ENCODE assay signal across 3 cellular contexts in genomic region chr9:105747325-105747724, GRCh38. TPM values are rescaled to one million over a fixed set of nuclear protein-coding genes. Genes with fewer than 3 reads are reported as not detected.
DNase-seq lines count a peak whose midpoint lies in the region; ATAC-seq, FAIRE-seq and TF ChIP-seq lines count a peak whose summit lies in the region.
"Not testable (repeated sequence)": the region's sequence is repeated elsewhere in the genome, so short reads cannot be mapped to it uniquely, and the experiment has no call there.

No MANE protein-coding gene starts in this region.

- not testable (repeated sequence) for H4K20me1 ChIP-seq in K562 (replicated peaks; ENCODE audit: control insufficient read depth, insufficient read depth, low read length)

- H3K27ac Mint-ChIP-seq in progenitor cell of endocrine pancreas, result peak overlapping the region; percentile 70

- H3K4me3 Mint-ChIP-seq in progenitor cell of endocrine pancreas (ENCODE audit: low read depth), result not testable (repeated sequence)

- not testable (repeated sequence) for H3K9ac ChIP-seq in K562 (ENCODE audit: insufficient read depth in 1 of 2, low read depth in 2 of 2, low read length in 2 of 2)

- not testable (repeated sequence) for TF ChIP-seq POLR2A in A549 (IDR thresholded peaks at IDR 0.05; ENCODE audit: low read length); K562 (conservative IDR thresholded peaks at IDR 0.05)

- H3K4me3 ChIP-seq in A549, K562: not testable (repeated sequence)

- not testable (repeated sequence) for H3K9me3 ChIP-seq in A549; K562 (replicated peaks; ENCODE audit: control insufficient read depth, insufficient read depth, low read depth, low read length)

- H3K4me2 ChIP-seq in A549; K562 (ENCODE audit: insufficient read depth, low read length): not testable (repeated sequence)

- DNase-seq in A549 (ENCODE audit: low read depth in 1 of 2, low spot score in 1 of 2); K562 (ENCODE audit: extremely low read depth in 1 of 4, low spot score in 3 of 4); progenitor cell of endocrine pancreas (ENCODE audit: low spot score, unreplicated experiment): not testable (repeated sequence)

- H3K9me3 Mint-ChIP-seq in progenitor cell of endocrine pancreas (ENCODE audit: low read depth), result not testable (repeated sequence)

- not testable (repeated sequence) for H3K9me1 ChIP-seq in K562 (ENCODE audit: control insufficient read depth, insufficient read depth, low read length)

- not testable (repeated sequence) for TF ChIP-seq EP300 in A549 (IDR thresholded peaks at IDR 0.05); K562 (IDR thresholded peaks at IDR 0.05; ENCODE audit: low read length)

- not testable (repeated sequence) for ATAC-seq in A549, K562

- POLR2A ChIA-PET in A549 (lab: Yijun Ruan, JAX); K562 (lab: Yijun Ruan, JAX): not testable (repeated sequence)

- TF ChIP-seq CTCF in A549 (IDR thresholded peaks at IDR 0.05); K562 (IDR thresholded peaks at IDR 0.05 in 2 of 3, conservative IDR thresholded peaks at IDR 0.05 in 1 of 3; ENCODE audit: insufficient read depth in 2 of 3, low read depth in 1 of 3, low read length in 3 of 3); progenitor cell of endocrine pancreas (IDR thresholded peaks at IDR 0.05; ENCODE audit: unreplicated experiment): not testable (repeated sequence)

- H3K36me3 Mint-ChIP-seq in progenitor cell of endocrine pancreas (ENCODE audit: insufficient read depth), result peaks cover 23% of the 10 kb centered on the region

- WGBS in A549 (ENCODE audit: missing lambda C conversion rate), result 64% methylated on average over 3 of the region's 3 CpGs
- no CpG with 5 or more reads among the region's 3 CpGs for WGBS in K562 (ENCODE audit: insufficient coverage, low coverage, missing lambda C conversion rate)

- not testable (repeated sequence) for H2AFZ ChIP-seq in K562 (ENCODE audit: low read depth, low read length)

- not testable (repeated sequence) for TF ChIP-seq RAD21 in A549 (conservative IDR thresholded peaks at IDR 0.05 in 1 of 2, IDR thresholded peaks at IDR 0.05 in 1 of 2); K562 (CRISPR knock-in tag; conservative IDR thresholded peaks at IDR 0.05 in 1 of 2, IDR thresholded peaks at IDR 0.05 in 1 of 2)

- H3K4me1 ChIP-seq in A549; K562 (replicated peaks in 1 of 2; ENCODE audit: control insufficient read depth in 2 of 2, insufficient read depth in 2 of 2, low read length in 2 of 2): not testable (repeated sequence)

- H3K27me3 Mint-ChIP-seq in progenitor cell of endocrine pancreas, result not testable (repeated sequence)

- intact Hi-C loops in K562 (cut with micrococcal nuclease), result not testable (repeated sequence)

- BruUV-seq in K562 (replicated peaks; lab: Mats Ljungman, UMichigan), result not testable (repeated sequence)

- not testable (repeated sequence) for FAIRE-seq in A549 (lab: Jason Lieb, UNC); K562 (lab: Jason Lieb, UNC)

- not testable (repeated sequence) for H3K79me2 ChIP-seq in K562 (ENCODE audit: control insufficient read depth, insufficient read depth, low read length)

- in situ Hi-C loops in K562 (cut with MboI), result not testable (repeated sequence)

- not testable (repeated sequence) for H3K27ac ChIP-seq in A549; K562 (ENCODE audit: extremely low read depth, low read depth, low read length)

- H3K4me1 Mint-ChIP-seq in progenitor cell of endocrine pancreas (ENCODE audit: low read depth), result not testable (repeated sequence)

- CTCF ChIA-PET in A549 (lab: Yijun Ruan, JAX); K562 (lab: Yijun Ruan, JAX; ENCODE audit: low intra/inter-chr PET ratio): not testable (repeated sequence)

- H3K36me3 ChIP-seq in K562 (ENCODE audit: control insufficient read depth, insufficient read depth, low read length), result peaks cover 37% of the 10 kb centered on the region

- not testable (repeated sequence) for H3K27me3 ChIP-seq in K562 (ENCODE audit: control insufficient read depth in 2 of 2, insufficient read depth in 2 of 2, low read length in 2 of 2)

TF ChIP-seq in A549, 52 proteins besides CTCF, POLR2A, EP300 and RAD21:
- TF ChIP-seq MAFK (IDR thresholded peaks at IDR 0.05; ENCODE audit: partially characterized antibody), result peak; percentile 61

TF ChIP-seq in K562, 482 proteins besides CTCF, POLR2A, EP300 and RAD21:
- TF ChIP-seq ZNF316 (IDR thresholded peaks at IDR 0.05) (peak; percentile 88), C11orf30 (IDR thresholded peaks at IDR 0.05; ENCODE audit: low read depth) (peak; percentile 46)
TF ChIP-seq in K562: peak in this region for 2; not testable (repeated sequence) for 480.

RNA-seq across cellular contexts. Expression of gene TMEM38B, which starts 53.0 kb away (rescaled TPM):
- 22.2 and 23.3 TPM in 2 replicates for polyA plus RNA-seq in A549 (2011; rRNA removed)
- polyA plus RNA-seq in A549 (2012; cell fraction: cytosol; rRNA removed), result 9.0 and 9.3 TPM in 2 replicates
- polyA plus RNA-seq in A549 (2012; cell fraction: nucleus; rRNA removed), result 2.2 and 4.9 TPM in 2 replicates
- polyA plus RNA-seq in A549 (2017; fragmentation: RNase III; extraction: RNeasy Plus Mini Kit Qiagen cat#74134 plus additional on column Dnase treatment), result 13.1 to 15.3 TPM (median 14.7 TPM) in 3 replicates
- 13.1 and 13.2 TPM in 2 replicates for polyA minus RNA-seq in A549 (2011; rRNA and poly(A)+ RNA removed)
- 41.8 and 56.7 TPM in 2 replicates for total RNA-seq in K562 (2011; cell fraction: chromatin; rRNA removed; ENCODE audit: low replicate concordance)
- 52.4 and 57.4 TPM in 2 replicates for total RNA-seq in K562 (2011; cell fraction: nucleolus; rRNA removed)
- 60.9 and 68.8 TPM in 2 replicates for total RNA-seq in K562 (2011; cell fraction: nucleoplasm; rRNA removed)
- total RNA-seq in K562 (2014; rRNA removed), result 37.1 and 38.5 TPM in 2 replicates
- total RNA-seq in K562 (2014; rRNA removed; fragmentation: Illumina TruSeq; extraction: Trizol), result 37.0 and 39.7 TPM in 2 replicates
- 22.3 and 26.0 TPM in 2 replicates for total RNA-seq in K562 (2015; rRNA removed; fragmentation: Illumina TruSeq; extraction: Trizol)
- 46.3 and 52.9 TPM in 2 replicates for total RNA-seq in K562 (2021)
- polyA plus RNA-seq in K562 (2011; rRNA removed), result 42.1 and 54.9 TPM in 2 replicates
- polyA plus RNA-seq in K562 (2011; cell fraction: cytosol; rRNA removed), result 27.6 and 38.7 TPM in 2 replicates
- polyA plus RNA-seq in K562 (2011; cell fraction: nucleus; rRNA removed), result 13.4 and 15.0 TPM in 2 replicates
- polyA plus RNA-seq in K562 (2012), result 22.3 and 31.3 TPM in 2 replicates
- polyA plus RNA-seq in K562 (2014; fragmentation: Illumina TruSeq; extraction: Trizol), result 26.6 and 34.6 TPM in 2 replicates
- polyA plus RNA-seq in K562 (2014; fragmentation: Nextera tagmentation; extraction: Ambion mirVana), result 10 to 100 TPM; 42.0 to 57.5 TPM
- polyA plus RNA-seq in K562 (2014; rRNA removed), result 26.4 and 30.9 TPM in 2 replicates
- polyA minus RNA-seq in K562 (2011; rRNA and poly(A)+ RNA removed), result 61.1 and 62.1 TPM in 2 replicates
- 45.0 and 51.4 TPM in 2 replicates for polyA minus RNA-seq in K562 (2011; cell fraction: cytosol; rRNA and poly(A)+ RNA removed)
- 42.4 and 53.4 TPM in 2 replicates for polyA minus RNA-seq in K562 (2011; cell fraction: nucleus; rRNA and poly(A)+ RNA removed)
- 18.8 and 19.3 TPM in 2 replicates for total RNA-seq in progenitor cell of endocrine pancreas
